22 cellular contexts compared by ENCODE assay signal in genomic region chr2:28442328-28442727, GRCh38. TPM values are rescaled to one million over a fixed set of nuclear protein-coding genes. Genes with fewer than 3 reads are reported as not detected.
DNase-seq lines count a peak whose midpoint lies in the region; ATAC-seq, FAIRE-seq and TF ChIP-seq lines count a peak whose summit lies in the region.
"Had no signal": no experiment of that assay in that cellular context is flagged by ENCODE, and none has a peak within 500 bp of the region (broad histone marks: within the 10 kb centered on the region; RNA-seq: fewer than 3 reads in every experiment).

No MANE protein-coding gene starts in this region.

- H3K56ac ChIP-seq in IMR-90 (ENCODE audit: extremely low read depth, insufficient read depth, low read length), result no peak overlapping the region

- H2BK20ac ChIP-seq in IMR-90 (ENCODE audit: low read depth, low read length), result no peak overlapping the region

- WGBS in IMR-90 (ENCODE audit: extremely low coverage in 2 of 2, insufficient read length in 1 of 2), 2 experiments, result no CpG with 5 or more reads among the region's 3 CpGs
- WGBS in GM12878 (ENCODE audit: insufficient coverage, insufficient replicate concordance, low lambda C conversion rate, missing lambda C conversion rate), result 0% methylated on average over 3 of the region's 3 CpGs

- no peak for TF ChIP-seq POLR2A in IMR-90 (IDR thresholded peaks at IDR 0.05; ENCODE audit: low read depth, low read length)
- TF ChIP-seq POLR2A in GM12878 (IDR thresholded peaks at IDR 0.05; ENCODE audit: low read depth, low read length), result no peak

- H3K14ac ChIP-seq in IMR-90 (replicated peaks; ENCODE audit: low read depth, low read length), result 0 out of 2 replicates have a peak overlapping the region, but pooled peaks have one; percentile 1

- H2BK15ac ChIP-seq in IMR-90 (ENCODE audit: low read depth, low read length), result no peak overlapping the region

- SMC1A ChIA-PET in GM12878 (lab: Charles Lee; ENCODE audit: uncharacterized antibody, unreplicated experiment), result interaction anchor here (0.8 kb wide), 1 partner anchor 10 kb away, joined by 3 read pairs; no protein-coding TSS in a partner anchor

- no peak overlapping the region for H3K4ac ChIP-seq in IMR-90 (ENCODE audit: low read depth, low read length)

- CTCF ChIA-PET in IMR-90 (lab: Yijun Ruan, JAX), result interaction anchor here (0.6 kb wide), 1 partner anchor 16 kb away, joined by 3 read pairs; no protein-coding TSS in a partner anchor
- CTCF ChIA-PET in GM12878 (lab: Yijun Ruan, JAX), result no interaction called here

- no peak for TF ChIP-seq EP300 in GM12878 (IDR thresholded peaks at IDR 0.05; ENCODE audit: borderline replicate concordance in 1 of 2, control insufficient read depth in 1 of 2, low read depth in 2 of 2, low read length in 2 of 2)

- TF ChIP-seq CTCF in GM12865 (IDR thresholded peaks at IDR 0.05; ENCODE audit: insufficient read depth, low read depth, low read length, missing control alignments) (no peak), IMR-90 (conservative IDR thresholded peaks at IDR 0.05; ENCODE audit: low read depth, low read length) (no peak), GM12878 (IDR thresholded peaks at IDR 0.05 in 2 of 3, conservative IDR thresholded peaks at IDR 0.05 in 1 of 3; ENCODE audit: control insufficient read depth in 2 of 3, extremely low read depth in 1 of 3, insufficient read depth in 1 of 3, low read depth in 3 of 3, low read length in 3 of 3) (no peak)

- H3K9ac ChIP-seq in IMR-90 (ENCODE audit: low read depth, low read length), result no peak overlapping the region
- no peak overlapping the region for H3K9ac ChIP-seq in GM12878 (ENCODE audit: control insufficient read depth, insufficient read depth, low read length)
- H3K9ac ChIP-seq: GM23248 had no signal

- H4K20me1 ChIP-seq in IMR-90 (ENCODE audit: insufficient read depth, low read length) (no peaks in the 10 kb centered on the region), GM12878 (ENCODE audit: control insufficient read depth, insufficient read depth) (no peaks in the 10 kb centered on the region)

- H3K4me1 ChIP-seq in IMR-90 (ENCODE audit: control insufficient read depth, insufficient read depth, low read length) (peaks cover 18% of the 10 kb centered on the region), GM12878 (ENCODE audit: control insufficient read depth, insufficient read depth, low read length) (no peaks in the 10 kb centered on the region)
- H3K4me1 ChIP-seq: HAP-1 had no signal

- H2BK120ac ChIP-seq in IMR-90 (ENCODE audit: low read depth, low read length), result no peak overlapping the region

- TF ChIP-seq RAD21 in IMR-90 (IDR thresholded peaks at IDR 0.05; ENCODE audit: low read length) (no peak), GM12878 (IDR thresholded peaks at IDR 0.05; ENCODE audit: insufficient read depth, low read depth, low read length) (no peak)

- no peak for ATAC-seq in IMR-90 (ENCODE audit: low read depth)
- peak; percentile 41 for ATAC-seq in GM12878
- no peak for ATAC-seq in GM18870 (IDR thresholded peaks at IDR 0.05; ENCODE audit: unreplicated experiment)
- no peak for ATAC-seq in HG03135 (IDR thresholded peaks at IDR 0.05; ENCODE audit: unreplicated experiment)

- H3K36me3 ChIP-seq in IMR-90 (ENCODE audit: control insufficient read depth, insufficient read depth, low read length) (no peaks in the 10 kb centered on the region), GM12878 (ENCODE audit: control insufficient read depth in 2 of 2, insufficient read depth in 2 of 2, low read length in 1 of 2) (no peaks in the 10 kb centered on the region)
- H3K36me3 ChIP-seq: HAP-1 had no signal

- H3K23ac ChIP-seq in IMR-90 (ENCODE audit: low read depth, low read length), result no peak overlapping the region

- no peak overlapping the region for H2AK9ac ChIP-seq in IMR-90 (replicated peaks; ENCODE audit: low read depth, low read length, poor library complexity)

- POLR2A ChIA-PET in IMR-90 (lab: Charles Lee; ENCODE audit: unreplicated experiment) (no interaction called here), GM12878 (lab: Charles Lee) (no interaction called here)

- H4K8ac ChIP-seq in IMR-90 (ENCODE audit: low read depth in 2 of 2, low read length in 2 of 2), result no peak overlapping the region

- dilution Hi-C loops in IMR-90 (cut with HindIII; ENCODE audit: low sequenced_read_pairs, unreplicated experiment), result no loop called here

- H3K18ac ChIP-seq in IMR-90 (ENCODE audit: low read depth, low read length), result peak overlapping the region; percentile 14; the same call in 1 of the 2 replicates

- H3K4me3 ChIP-seq in GM12865 (ENCODE audit: low read depth, low read length) (no peak overlapping the region), IMR-90 (ENCODE audit: insufficient read depth, low read depth, low read length) (no peak overlapping the region), GM12878 (no peak overlapping the region)
- H3K4me3 ChIP-seq: GM23248, HAP-1 had no signal

- H2AFZ ChIP-seq in IMR-90 (replicated peaks; ENCODE audit: low read length, poor library complexity), result no peak overlapping the region
- no peak overlapping the region for H2AFZ ChIP-seq in GM12878 (ENCODE audit: control insufficient read depth, low read depth, low read length)
- H2AFZ ChIP-seq: GM23248 had no signal

- H3K4me2 ChIP-seq in IMR-90 (ENCODE audit: low read depth, low read length), result no peak overlapping the region; the same call in 1 of the 2 replicates
- no peak overlapping the region for H3K4me2 ChIP-seq in GM12878 (ENCODE audit: control insufficient read depth, insufficient read depth)

- DNase-seq in GM12865 (ENCODE audit: low read depth) (peak; percentile 19), IMR-90 (no peak), GM12878 (ENCODE audit: low read depth, low spot score) (no peak), kidney tubule cell (ENCODE audit: low spot score) (peak; percentile 22), cortex of kidney (lab: John Stamatoyannopoulos, UW) (no peak)
- DNase-seq: AML-193, DMS79 treated with DMSO at 0.1 percent for 48 hours, GM23248, Kasumi-1, NCI-H1417, NCI-H187, NCI-H345, NCI-H524 treated with DMSO at 0.1 percent for 48 hours, Right ventricle myocardium superior, SW 1271 had no signal

- H2AK5ac ChIP-seq in IMR-90 (ENCODE audit: low read depth, low read length), result no peak overlapping the region

- intact Hi-C loops in IMR-90 (cut with micrococcal nuclease), result no loop called here
- intact Hi-C loops in GM12878 (cut with micrococcal nuclease; ENCODE audit: unreplicated experiment), result no loop called here

- no peak overlapping the region for H3K27ac ChIP-seq in IMR-90 (ENCODE audit: insufficient read depth, low read length)
- H3K27ac ChIP-seq in GM12878 (ENCODE audit: control insufficient read depth, insufficient read depth), result no peak overlapping the region
- H3K27ac ChIP-seq: C4-2B, GM23248 had no signal

- peaks cover 26% of the 10 kb centered on the region for H3K9me1 ChIP-seq in IMR-90 (ENCODE audit: insufficient read depth, low read length)

- H3K27me3 ChIP-seq in IMR-90 (ENCODE audit: control insufficient read depth, insufficient read depth, low read length) (no peaks in the 10 kb centered on the region), GM12878 (replicated peaks in 1 of 2; ENCODE audit: control insufficient read depth in 2 of 2, insufficient read depth in 2 of 2, low read length in 1 of 2) (0 out of 4 replicates have a peak, but pooled peaks cover 0 to 3% of the 10 kb centered on the region in 2 experiments)

- no peaks in the 10 kb centered on the region for H3K9me3 ChIP-seq in IMR-90 (ENCODE audit: control insufficient read depth, insufficient read depth, low read length)
- H3K9me3 ChIP-seq in GM12878 (replicated peaks; ENCODE audit: control insufficient read depth, insufficient read depth, low read length), result no peaks in the 10 kb centered on the region; the same call in 2 of the 3 replicates
- H3K9me3 ChIP-seq: HAP-1 had no signal

- in situ Hi-C loops in IMR-90 (cut with MboI; ENCODE audit: low sequenced_read_pairs), result no loop called here
- in situ Hi-C loops in GM12878 (cut with MboI), result no loop called here

- peaks cover 2 to 11% of the 10 kb centered on the region in 2 experiments; a peak in 3 of 4 replicates for H3K79me1 ChIP-seq in IMR-90 (ENCODE audit: low read depth in 1 of 2, low read length in 2 of 2)

- no TSS peak for BruUV-seq in IMR-90 (replicated peaks; lab: Mats Ljungman, UMichigan)
- BruUV-seq in GM12878 (replicated peaks; lab: Mats Ljungman, UMichigan), result no TSS peak

- H3K79me2 ChIP-seq in GM12878 (ENCODE audit: control insufficient read depth, insufficient read depth, low read length), result no peaks in the 10 kb centered on the region

- FAIRE-seq in GM12878 (lab: Jason Lieb, UNC), result no peak
- FAIRE-seq: GM19239, HTR-8/SVneo had no signal

- H4K5ac ChIP-seq in IMR-90 (ENCODE audit: low read depth, low read length), result no peak overlapping the region

- no peak overlapping the region for H2BK5ac ChIP-seq in IMR-90 (ENCODE audit: low read depth, low read length, poor library complexity, severe bottlenecking)

- RAD21 ChIA-PET in GM12878 (lab: Charles Lee; ENCODE audit: unreplicated experiment), result no interaction called here

- no peak overlapping the region for H4K91ac ChIP-seq in IMR-90 (ENCODE audit: insufficient read depth, low read depth, low read length)

RNA-seq across cellular contexts. Expression of gene FOSL2, which starts 49.7 kb away (rescaled TPM):
- total RNA-seq in IMR-90 (2012; rRNA removed) (31.4 and 32.2 TPM in 2 replicates), GM12878 (2014; rRNA removed) (0.16 and 0.40 TPM in 2 replicates), GM12878 (2014; rRNA removed; fragmentation: Illumina TruSeq; extraction: Trizol) (0.14 and 0.36 TPM in 2 replicates), GM12878 (2021) (1.3 and 1.9 TPM in 2 replicates)
- polyA plus RNA-seq in IMR-90 (2012; rRNA removed) (46.3 and 51.1 TPM in 2 replicates), GM12878 (2011; rRNA removed) (0.53 and 0.67 TPM in 2 replicates), GM12878 (2014; fragmentation: Illumina TruSeq; extraction: Trizol) (0.37 and 0.40 TPM in 2 replicates), GM12878 (2014; fragmentation: Nextera tagmentation; extraction: Ambion mirVana) (under 1 TPM; 0.05 TPM), GM12878 (2014; rRNA removed) (0.32 and 0.36 TPM in 2 replicates), GM12878 (2016; fragmentation: Nextera tagmentation; extraction: Ambion mirVana) (under 1 TPM; 0.13 to 0.21 TPM)
- 52.1 and 52.3 TPM in 2 replicates for polyA plus RNA-seq in IMR-90 (2012; cell fraction: cytosol; rRNA removed)
- polyA plus RNA-seq in IMR-90 (2012; cell fraction: nucleus; rRNA removed; ENCODE audit: low replicate concordance), result 91.1 and 119 TPM in 2 replicates
- 2.5 and 2.9 TPM in 2 replicates for total RNA-seq in GM12878 (2013; cell fraction: nucleolus; rRNA removed)
- 0.41 TPM for polyA plus RNA-seq in GM12878 (2011; ENCODE audit: low read depth)
- polyA plus RNA-seq in GM12878 (2011; cell fraction: cytosol; rRNA removed), result 0.60 TPM in 2 replicates
- polyA plus RNA-seq in GM12878 (2011; cell fraction: nucleus; rRNA removed), result 1.4 TPM in 2 replicates
- polyA plus RNA-seq in GM12878 (2012), result 0.96 and 1.7 TPM in 2 replicates
- polyA minus RNA-seq in GM12878 (2011; rRNA and poly(A)+ RNA removed), result 0.59 and 1.1 TPM in 2 replicates
- 1.1 and 5.9 TPM in 2 replicates for polyA minus RNA-seq in GM12878 (2011; cell fraction: cytosol; rRNA and poly(A)+ RNA removed)
- 1.1 and 1.8 TPM in 2 replicates for polyA minus RNA-seq in GM12878 (2011; cell fraction: nucleus; rRNA and poly(A)+ RNA removed)

RNA-seq across cellular contexts. Expression of gene PLB1, which starts 53.5 kb away (rescaled TPM):
- total RNA-seq in IMR-90 (2012; rRNA removed) (0.90 and 1.4 TPM in 2 replicates), GM12878 (2014; rRNA removed) (0.45 and 0.76 TPM in 2 replicates), GM12878 (2014; rRNA removed; fragmentation: Illumina TruSeq; extraction: Trizol) (0.49 and 0.64 TPM in 2 replicates), GM12878 (2021) (0.21 and 0.36 TPM in 2 replicates)
- polyA plus RNA-seq in IMR-90 (2012; rRNA removed) (0.43 and 0.74 TPM in 2 replicates), GM12878 (2011; rRNA removed) (0.04 TPM in 1 of 2 replicates, not detected in the other), GM12878 (2014; fragmentation: Illumina TruSeq; extraction: Trizol) (0.32 and 0.60 TPM in 2 replicates), GM12878 (2014; fragmentation: Nextera tagmentation; extraction: Ambion mirVana) (under 1 TPM; 0.03 to 0.11 TPM), GM12878 (2014; rRNA removed) (0.20 and 0.24 TPM in 2 replicates), GM12878 (2016; fragmentation: Nextera tagmentation; extraction: Ambion mirVana) (under 1 TPM; 0.09 to 0.36 TPM)
- 0.09 and 0.34 TPM in 2 replicates for polyA plus RNA-seq in IMR-90 (2012; cell fraction: cytosol; rRNA removed)
- polyA plus RNA-seq in IMR-90 (2012; cell fraction: nucleus; rRNA removed; ENCODE audit: low replicate concordance), result 2.0 and 4.3 TPM in 2 replicates
- total RNA-seq in GM12878 (2013; cell fraction: nucleolus; rRNA removed), result 0.67 and 0.88 TPM in 2 replicates
- polyA plus RNA-seq in GM12878 (2011; ENCODE audit: low read depth), result not detected
- polyA plus RNA-seq in GM12878 (2011; cell fraction: cytosol; rRNA removed), result not detected in 2 replicates
- 0.09 and 0.19 TPM in 2 replicates for polyA plus RNA-seq in GM12878 (2011; cell fraction: nucleus; rRNA removed)
- 0.37 and 0.39 TPM in 2 replicates for polyA plus RNA-seq in GM12878 (2012)
- polyA minus RNA-seq in GM12878 (2011; rRNA and poly(A)+ RNA removed), result 0.15 TPM in 1 of 2 replicates, not detected in the other
- polyA minus RNA-seq in GM12878 (2011; cell fraction: cytosol; rRNA and poly(A)+ RNA removed), result not detected in 2 replicates
- polyA minus RNA-seq in GM12878 (2011; cell fraction: nucleus; rRNA and poly(A)+ RNA removed), result not detected in 2 replicates
- total RNA-seq: OCI-LY7 had no signal

Comparison
In these comparisons a context has a peak if more than half of its experiments do, and no peak if none do; other contexts are left out.
1. DNase-seq: peak in GM12865 (single experiment) and kidney tubule cell (single experiment); none in IMR-90 (single experiment), GM12878 (single experiment) and cortex of kidney (single experiment).